Comparison of ENCODE assay signal across 18 cellular contexts in genomic region chr13:37534181-37534580, GRCh38.
DNase-seq lines count a peak whose midpoint lies in the region; ATAC-seq, FAIRE-seq and TF ChIP-seq lines count a peak whose summit lies in the region.
"Had no signal": no experiment of that assay in that cellular context is flagged by ENCODE, and none has a peak within 500 bp of the region (broad histone marks: within the 10 kb centered on the region; RNA-seq: fewer than 3 reads in every experiment).

No MANE protein-coding gene starts in this region.

- DNase-seq in AG04450 (ENCODE audit: low read depth, low spot score) (peak; percentile 68), HFFc6 (peak; percentile 61), astrocyte (ENCODE audit: low read depth) (peak; percentile 90), fibroblast of the conjunctiva (ENCODE audit: low read depth) (peak; percentile 47), COR-L47 (lab: John Stamatoyannopoulos, UW) (no peak)
- no peak for DNase-seq in stimulated activated effector memory CD8-positive, alpha-beta T cell treated with anti-CD3 and anti-CD28 coated beads, Interleukin-12 subunit alpha, Interleukin-12 subunit beta, amount 100 ng/mL, for 72 hours (ENCODE audit: low spot score in 2 of 2)
- no peak for DNase-seq in activated CD8-positive, alpha-beta memory T cell treated with anti-CD3 and anti-CD28 coated beads for 24 hours
- DNase-seq: activated CD4-positive, alpha-beta T cell treated with anti-CD3 and anti-CD28 coated beads, Interleukin-2, amount 10 ng/mL, durations not matched to agents 24 days and 14 days; amygdala; dorsolateral prefrontal cortex; islet precursor cell; NCI-H2171 treated with DMSO at 0.1 percent for 48 hours; psoas muscle; T-helper 1 cell had no signal

- H3K27me3 ChIP-seq in AG04450 (ENCODE audit: control insufficient read depth, insufficient read depth, low read length) (no peaks in the 10 kb centered on the region), astrocyte (ENCODE audit: insufficient read depth, low read length) (no peaks in the 10 kb centered on the region)
- H3K27me3 ChIP-seq: dorsolateral prefrontal cortex, tibial nerve had no signal

- no peak overlapping the region for H3K4me3 ChIP-seq in AG04450 (ENCODE audit: low read depth, low read length)
- no peak overlapping the region for H3K4me3 ChIP-seq in astrocyte (ENCODE audit: insufficient read depth, low read depth, low read length)
- H3K4me3 ChIP-seq: dorsolateral prefrontal cortex, GM12878, psoas muscle, tibial nerve had no signal

- peaks cover 21% of the 10 kb centered on the region for H3K4me1 Mint-ChIP-seq in HFFc6 (ENCODE audit: low read depth)
- H3K4me1 Mint-ChIP-seq in astrocyte (ENCODE audit: low read depth, unreplicated experiment), result peaks cover 1% of the 10 kb centered on the region
- no peaks in the 10 kb centered on the region for H3K4me1 Mint-ChIP-seq in stimulated activated effector memory CD8-positive, alpha-beta T cell treated with anti-CD3 and anti-CD28 coated beads, Interleukin-12 subunit alpha, Interleukin-12 subunit beta, amount 100 ng/mL, for 72 hours
- H3K4me1 Mint-ChIP-seq: activated CD4-positive, alpha-beta T cell treated with anti-CD3 and anti-CD28 coated beads, Interleukin-2, amount 10 ng/mL, durations not matched to agents 24 days and 14 days; B cell had no signal

- H2AFZ ChIP-seq in astrocyte (ENCODE audit: low read depth, low read length), result peak overlapping the region; percentile 52

- H3K4me3 Mint-ChIP-seq in HFFc6 (peak overlapping the region; percentile 28; the same call in 1 of the 2 replicates), astrocyte (ENCODE audit: unreplicated experiment) (no peak overlapping the region)
- H3K4me3 Mint-ChIP-seq in stimulated activated effector memory CD8-positive, alpha-beta T cell treated with anti-CD3 and anti-CD28 coated beads, Interleukin-12 subunit alpha, Interleukin-12 subunit beta, amount 100 ng/mL, for 72 hours, result no peak overlapping the region
- H3K4me3 Mint-ChIP-seq: activated CD4-positive, alpha-beta T cell treated with anti-CD3 and anti-CD28 coated beads, Interleukin-2, amount 10 ng/mL, durations not matched to agents 24 days and 14 days; B cell had no signal

- H3K27ac Mint-ChIP-seq in HFFc6 (peak overlapping the region; percentile 94), astrocyte (ENCODE audit: unreplicated experiment) (peak overlapping the region; percentile 44)
- H3K27ac Mint-ChIP-seq in stimulated activated effector memory CD8-positive, alpha-beta T cell treated with anti-CD3 and anti-CD28 coated beads, Interleukin-12 subunit alpha, Interleukin-12 subunit beta, amount 100 ng/mL, for 72 hours, result no peak overlapping the region
- H3K27ac Mint-ChIP-seq: activated CD4-positive, alpha-beta T cell treated with anti-CD3 and anti-CD28 coated beads, Interleukin-2, amount 10 ng/mL, durations not matched to agents 24 days and 14 days; B cell had no signal

- no peaks in the 10 kb centered on the region for H3K79me2 ChIP-seq in astrocyte (ENCODE audit: insufficient read depth, low read length)

- H3K27me3 Mint-ChIP-seq in HFFc6 (ENCODE audit: insufficient read depth) (no peaks in the 10 kb centered on the region), astrocyte (ENCODE audit: low read depth, unreplicated experiment) (no peaks in the 10 kb centered on the region)
- H3K27me3 Mint-ChIP-seq: activated CD4-positive, alpha-beta T cell treated with anti-CD3 and anti-CD28 coated beads, Interleukin-2, amount 10 ng/mL, durations not matched to agents 24 days and 14 days; B cell had no signal

- ATAC-seq in stimulated activated effector memory CD8-positive, alpha-beta T cell treated with anti-CD3 and anti-CD28 coated beads, Interleukin-12 subunit alpha, Interleukin-12 subunit beta, amount 100 ng/mL, for 72 hours, result no peak
- ATAC-seq in HG03159 (IDR thresholded peaks at IDR 0.05; ENCODE audit: unreplicated experiment), result no peak
- ATAC-seq: GM12878, psoas muscle had no signal

- H3K9ac ChIP-seq in astrocyte (ENCODE audit: low read length), result peak overlapping the region; percentile 72

- no peaks in the 10 kb centered on the region for H4K20me1 ChIP-seq in astrocyte (ENCODE audit: insufficient read depth, low read length)

- H3K4me1 ChIP-seq in astrocyte (ENCODE audit: insufficient read depth, low read length), result peaks cover 4% of the 10 kb centered on the region
- H3K4me1 ChIP-seq: psoas muscle, tibial nerve had no signal

- peaks cover 27% of the 10 kb centered on the region for H3K36me3 Mint-ChIP-seq in HFFc6 (ENCODE audit: low read depth)
- H3K36me3 Mint-ChIP-seq in astrocyte (ENCODE audit: low read depth, unreplicated experiment), result no peaks in the 10 kb centered on the region
- H3K36me3 Mint-ChIP-seq in stimulated activated effector memory CD8-positive, alpha-beta T cell treated with anti-CD3 and anti-CD28 coated beads, Interleukin-12 subunit alpha, Interleukin-12 subunit beta, amount 100 ng/mL, for 72 hours, result no peaks in the 10 kb centered on the region

- peak; percentile 99 for FAIRE-seq in astrocyte (lab: Jason Lieb, UNC)
- FAIRE-seq: GM12878 had no signal

- H3K9me3 ChIP-seq in AG04450 (ENCODE audit: control insufficient read depth, insufficient read depth, low read length) (peaks cover 2% of the 10 kb centered on the region; the same call in 1 of the 2 replicates), astrocyte (ENCODE audit: insufficient read depth, low read depth, low read length) (peaks cover 3% of the 10 kb centered on the region)

- CTCF ChIA-PET in AG04450 (lab: Charles Lee), result no interaction called here

- TF ChIP-seq CTCF in AG04450 (IDR thresholded peaks at IDR 0.05; ENCODE audit: low read depth, low read length) (no peak), HFFc6 (IDR thresholded peaks at IDR 0.05) (no peak), astrocyte (IDR thresholded peaks at IDR 0.05; ENCODE audit: insufficient read depth, low read depth, low read length) (no peak)

- H3K27ac ChIP-seq in AG04450 (ENCODE audit: low read depth, low read length) (peak overlapping the region; percentile 68), astrocyte (ENCODE audit: low read depth, low read length) (peak overlapping the region; percentile 94)
- H3K27ac ChIP-seq: dorsolateral prefrontal cortex, psoas muscle, tibial nerve had no signal

- POLR2A ChIA-PET in AG04450 (lab: Yijun Ruan, JAX), result no interaction called here

- H3K4me2 ChIP-seq in astrocyte (ENCODE audit: low read length), result peak overlapping the region; percentile 42

- H3K36me3 ChIP-seq in astrocyte (ENCODE audit: insufficient read depth, low read length), result no peaks in the 10 kb centered on the region
- H3K36me3 ChIP-seq: tibial nerve had no signal

- H3K9me3 Mint-ChIP-seq in HFFc6 (peaks cover 27% of the 10 kb centered on the region), astrocyte (ENCODE audit: unreplicated experiment) (peaks cover 5% of the 10 kb centered on the region)
- peaks cover 18% of the 10 kb centered on the region for H3K9me3 Mint-ChIP-seq in stimulated activated effector memory CD8-positive, alpha-beta T cell treated with anti-CD3 and anti-CD28 coated beads, Interleukin-12 subunit alpha, Interleukin-12 subunit beta, amount 100 ng/mL, for 72 hours

Comparison
In these comparisons a context has a peak if more than half of its experiments do, and no peak if none do; other contexts are left out.
1. DNase-seq: peak in AG04450 (single experiment), HFFc6 (single experiment), astrocyte (single experiment) and fibroblast of the conjunctiva (single experiment); none in stimulated activated effector memory CD8-positive, alpha-beta T cell treated with anti-CD3 and anti-CD28 coated beads, Interleukin-12 subunit alpha, Interleukin-12 subunit beta, amount 100 ng/mL, for 72 hours (0 of 2), activated CD8-positive, alpha-beta memory T cell treated with anti-CD3 and anti-CD28 coated beads for 24 hours (single experiment) and COR-L47 (single experiment).